In genomic region chr1:166139735-166140134, GRCh38 we compare ENCODE assay signal across 31 cellular contexts. TPM values are rescaled to one million over a fixed set of nuclear protein-coding genes. Genes with fewer than 3 reads are reported as not detected.
"Had no signal": no experiment of that assay in that cellular context is flagged by ENCODE, and none has a peak within 500 bp of the region (broad histone marks: within the 10 kb centered on the region; RNA-seq: fewer than 3 reads in every experiment).

No MANE protein-coding gene starts in this region.

- DNase-seq: dorsolateral prefrontal cortex; effector CD8-positive, alpha-beta T cell; foreskin keratinocyte; heart left ventricle; immature natural killer cell; islet precursor cell; kidney glomerular epithelial cell; left colon; midbrain; naive thymus-derived CD8-positive, alpha-beta T cell; nephron progenitor cell; occipital lobe; ovary; posterior cingulate gyrus; psoas muscle; right cardiac atrium; sigmoid colon; stimulated activated CD4-positive, alpha-beta T cell treated with anti-CD3 and anti-CD28 coated beads, Interleukin-2, amount 100 ng/mL, for 24 hours; stimulated activated CD4-positive, alpha-beta T cell treated with anti-CD3 and anti-CD28 coated beads, Interleukin-4, amount 100 ng/mL, for 24 hours; stimulated activated naive CD4-positive, alpha-beta T cell treated with Interleukin-2 at 50 U/mL for 16 hours; stomach; thyroid gland; trophoblast cell had no signal

- H3K4me2 ChIP-seq: hepatocyte had no signal

- H2AFZ ChIP-seq: hepatocyte had no signal

- H3K79me2 ChIP-seq: hepatocyte had no signal

- H3K27me3 ChIP-seq: dorsolateral prefrontal cortex, esophagus muscularis mucosa, foreskin keratinocyte, gastroesophageal sphincter, heart left ventricle, hepatocyte, ovary, sigmoid colon, stomach, thyroid gland had no signal

- H3K27ac ChIP-seq: dorsolateral prefrontal cortex, esophagus muscularis mucosa, foreskin keratinocyte, gastroesophageal sphincter, heart left ventricle, hepatocyte, ovary, psoas muscle, sigmoid colon, stomach, thyroid gland had no signal

- H3K9me3 ChIP-seq: esophagus muscularis mucosa, gastroesophageal sphincter, heart left ventricle, ovary, psoas muscle, sigmoid colon, stomach, thyroid gland had no signal

- H3K4me3 ChIP-seq: dorsolateral prefrontal cortex, esophagus muscularis mucosa, gastroesophageal sphincter, heart left ventricle, hepatocyte, lung, ovary, psoas muscle, sigmoid colon, stomach, thyroid gland had no signal

- H3K27ac Mint-ChIP-seq: immature natural killer cell; memory B cell; naive thymus-derived CD8-positive, alpha-beta T cell; nephron progenitor cell; stimulated activated effector memory CD8-positive, alpha-beta T cell treated with anti-CD3 and anti-CD28 coated beads, Interleukin-12 subunit alpha, Interleukin-12 subunit beta, amount 100 ng/mL, for 72 hours had no signal

- H3K9me3 Mint-ChIP-seq: immature natural killer cell; memory B cell; nephron progenitor cell; stimulated activated effector memory CD8-positive, alpha-beta T cell treated with anti-CD3 and anti-CD28 coated beads, Interleukin-12 subunit alpha, Interleukin-12 subunit beta, amount 100 ng/mL, for 72 hours had no signal

- H3K4me1 Mint-ChIP-seq: immature natural killer cell; memory B cell; naive thymus-derived CD8-positive, alpha-beta T cell had no signal

- H3K4me3 Mint-ChIP-seq: immature natural killer cell; memory B cell; naive thymus-derived CD8-positive, alpha-beta T cell; nephron progenitor cell; stimulated activated effector memory CD8-positive, alpha-beta T cell treated with anti-CD3 and anti-CD28 coated beads, Interleukin-12 subunit alpha, Interleukin-12 subunit beta, amount 100 ng/mL, for 72 hours had no signal

- ATAC-seq: foreskin keratinocyte; gastroesophageal sphincter; heart left ventricle; left colon; naive thymus-derived CD8-positive, alpha-beta T cell; psoas muscle; right cardiac atrium; stimulated activated effector memory CD8-positive, alpha-beta T cell treated with anti-CD3 and anti-CD28 coated beads, Interleukin-12 subunit alpha, Interleukin-12 subunit beta, amount 100 ng/mL, for 72 hours had no signal

- H3K36me3 ChIP-seq: esophagus muscularis mucosa, gastroesophageal sphincter, heart left ventricle, ovary, sigmoid colon, stomach, thyroid gland had no signal

- H3K4me1 ChIP-seq: esophagus muscularis mucosa, foreskin keratinocyte, gastroesophageal sphincter, heart left ventricle, psoas muscle, stomach, thyroid gland had no signal

- H3K36me3 Mint-ChIP-seq: immature natural killer cell; memory B cell; naive thymus-derived CD8-positive, alpha-beta T cell; stimulated activated effector memory CD8-positive, alpha-beta T cell treated with anti-CD3 and anti-CD28 coated beads, Interleukin-12 subunit alpha, Interleukin-12 subunit beta, amount 100 ng/mL, for 72 hours had no signal

RNA-seq across cellular contexts. Expression of gene FAM78B, which starts 27.1 kb away (rescaled TPM):
- total RNA-seq: endothelial cell of umbilical vein, epithelial cell of proximal tubule, hepatocyte had no signal
- polyA plus RNA-seq: immature natural killer cell had no signal
